Comparison of ENCODE assay signal across 24 cellular contexts in genomic region chr4:15934259-15934658, GRCh38. TPM values are rescaled to one million over a fixed set of nuclear protein-coding genes. Genes with fewer than 3 reads are reported as not detected.
DNase-seq lines count a peak whose midpoint lies in the region; ATAC-seq and TF ChIP-seq lines count a peak whose summit lies in the region.
"Had no signal": no experiment of that assay in that cellular context is flagged by ENCODE, and none has a peak within 500 bp of the region (broad histone marks: within the 10 kb centered on the region; RNA-seq: fewer than 3 reads in every experiment).

No MANE protein-coding gene starts in this region.

- H3K4me3 ChIP-seq in PC-3 (ENCODE audit: low read length) (no peak overlapping the region), RWPE2 (ENCODE audit: severe bottlenecking) (no peak overlapping the region)
- H3K4me3 ChIP-seq: A549; BLaER1 treated with 17β-estradiol and CSF1 and Interleukin-3, amounts not matched to agents 10 nM and 100 nM; GM23338 had no signal

- no peaks in the 10 kb centered on the region for H4K20me1 ChIP-seq in PC-3 (ENCODE audit: low read length)
- H4K20me1 ChIP-seq: BLaER1 treated with 17β-estradiol and CSF1 and Interleukin-3, amounts not matched to agents 10 nM and 100 nM had no signal

- peak overlapping the region; percentile 4; the same call in 1 of the 2 replicates for H3K9ac ChIP-seq in PC-3 (ENCODE audit: low read length)
- H3K9ac ChIP-seq: BLaER1 treated with 17β-estradiol and CSF1 and Interleukin-3, amounts not matched to agents 10 nM and 100 nM had no signal

- BruUV-seq in PC-3 (replicated peaks; lab: Mats Ljungman, UMichigan), result no TSS peak

- peaks cover 37% of the 10 kb centered on the region for H3K4me1 ChIP-seq in PC-3 (ENCODE audit: insufficient read depth, low read length)
- peaks cover 26% of the 10 kb centered on the region for H3K4me1 ChIP-seq in RWPE2 (ENCODE audit: insufficient read depth, poor library complexity, severe bottlenecking)
- H3K4me1 ChIP-seq: BE2C had no signal

- CTCF ChIA-PET in PC-3 (lab: Charles Lee), result no interaction called here

- no peaks in the 10 kb centered on the region for H3K9me3 ChIP-seq in PC-3 (ENCODE audit: low read length)
- H3K9me3 ChIP-seq in RWPE2 (ENCODE audit: severe bottlenecking), result no peaks in the 10 kb centered on the region
- H3K9me3 ChIP-seq: A549, BE2C had no signal

- ATAC-seq in PC-3 (no peak), RWPE2 (ENCODE audit: low read depth) (peak; percentile 42), HG02938 (IDR thresholded peaks at IDR 0.05; ENCODE audit: unreplicated experiment) (no peak), GM21717 (IDR thresholded peaks at IDR 0.05; ENCODE audit: unreplicated experiment) (no peak), GM18505 (IDR thresholded peaks at IDR 0.05; ENCODE audit: unreplicated experiment) (no peak)
- ATAC-seq: A549, GM23338, HCT116 had no signal

- DNase-seq in PC-3 (peak; percentile 52), RWPE2 (ENCODE audit: low spot score) (no peak), epithelial cell of prostate (ENCODE audit: low read depth, low spot score) (no peak), kidney tubule cell (ENCODE audit: low spot score) (peak; percentile 59)
- DNase-seq: 8988T; ACHN; AML-193; BE2C; Calu3; CD4-positive, alpha-beta memory T cell; COR-L47; DMS53; DMS79 treated with DMSO at 0.1 percent for 48 hours; GF-D8; H9 had no signal

- no peak for TF ChIP-seq POLR2A in GM18505 (IDR thresholded peaks at IDR 0.05; ENCODE audit: borderline replicate concordance, extremely low read depth, insufficient read depth, insufficient read length)

- H3K36me3 ChIP-seq in PC-3 (ENCODE audit: low read depth, low read length) (peaks cover 7% of the 10 kb centered on the region), RWPE2 (ENCODE audit: low read depth) (peaks cover 33% of the 10 kb centered on the region)
- H3K36me3 ChIP-seq: BE2C; BLaER1 treated with 17β-estradiol and CSF1 and Interleukin-3, amounts not matched to agents 10 nM and 100 nM had no signal

- peaks cover 29% of the 10 kb centered on the region for H3K79me2 ChIP-seq in PC-3 (ENCODE audit: low read length)

- no peaks in the 10 kb centered on the region for H3F3A ChIP-seq in PC-3 (ENCODE audit: low read length, unreplicated experiment)

- TF ChIP-seq CTCF in PC-3 (conservative IDR thresholded peaks at IDR 0.05; ENCODE audit: low read depth, low read length), result no peak
- no peak for TF ChIP-seq CTCF in RWPE2 (IDR thresholded peaks at IDR 0.05; ENCODE audit: poor library complexity, severe bottlenecking)

- no peak overlapping the region for H3K4me2 ChIP-seq in PC-3 (ENCODE audit: low read length)
- H3K4me2 ChIP-seq: A549; BLaER1 treated with 17β-estradiol and CSF1 and Interleukin-3, amounts not matched to agents 10 nM and 100 nM; GM23338 had no signal

- no peaks in the 10 kb centered on the region for H3K9me2 ChIP-seq in PC-3 (replicated peaks; ENCODE audit: low read length)

- H3K27me3 ChIP-seq in PC-3 (ENCODE audit: low read length) (no peaks in the 10 kb centered on the region), RWPE2 (ENCODE audit: insufficient read depth, poor library complexity, severe bottlenecking) (no peaks in the 10 kb centered on the region)
- H3K27me3 ChIP-seq: BLaER1 treated with 17β-estradiol and CSF1 and Interleukin-3, amounts not matched to agents 10 nM and 100 nM had no signal

- intact Hi-C loops in PC-3 (cut with micrococcal nuclease), result no loop called here

- peak overlapping the region; percentile 72 for H3K27ac ChIP-seq in PC-3 (ENCODE audit: low read length)
- H3K27ac ChIP-seq in RWPE2 (ENCODE audit: poor library complexity, severe bottlenecking), result peak overlapping the region; percentile 81
- H3K27ac ChIP-seq in epithelial cell of prostate, result peak overlapping the region; percentile 87
- H3K27ac ChIP-seq: A549; BLaER1 treated with 17β-estradiol and CSF1 and Interleukin-3, amounts not matched to agents 10 nM and 100 nM had no signal

- no peak overlapping the region for H2AFZ ChIP-seq in PC-3 (ENCODE audit: low read length)
- H2AFZ ChIP-seq: GM23338 had no signal

- POLR2A ChIA-PET in PC-3 (lab: Charles Lee; ENCODE audit: unreplicated experiment), result no interaction called here

RNA-seq across cellular contexts. Expression of gene FGFBP1, which starts 4.3 kb away (rescaled TPM):
- total RNA-seq in PC-3 (2014; rRNA removed), result 80.5 and 133 TPM in 2 replicates
- total RNA-seq: CD4-positive, alpha-beta memory T cell; G401; GM23338; H9 had no signal

RNA-seq across cellular contexts. Expression of gene FGFBP2, which starts 28.7 kb away (rescaled TPM):
- total RNA-seq in PC-3 (2014; rRNA removed), result not detected in 2 replicates
- total RNA-seq: Calu3, Daoy, G401, H9 had no signal

Comparison
In these comparisons a context has a peak if more than half of its experiments do, and no peak if none do; other contexts are left out.
1. DNase-seq: peak in PC-3 (single experiment) and kidney tubule cell (single experiment); none in RWPE2 (single experiment) and epithelial cell of prostate (single experiment).
2. Peak in every context shown above with its lines, with median percentiles within 50 percentile points of each other: H3K27ac ChIP-seq.